1 cellular context compared by ENCODE assay signal in genomic region chrX:57951666-57952319, GRCh38.
TF ChIP-seq lines count a peak whose summit lies in the region.

No MANE protein-coding gene starts in this region.

TF ChIP-seq in HepG2, 621 proteins besides CTCF, POLR2A, EP300 and RAD21 (continued from another document):
- TF ChIP-seq ZHX1 (CRISPR knock-in tag; IDR thresholded peaks at IDR 0.05; ENCODE audit: low read depth) (no peak), MAFF (IDR thresholded peaks at IDR 0.05; ENCODE audit: low read depth, low read length) (no peak), ZNF414 (CRISPR knock-in tag; IDR thresholded peaks at IDR 0.05) (no peak), ATF3 (CRISPR knock-in tag; IDR thresholded peaks at IDR 0.05) (no peak), ZKSCAN8 (CRISPR knock-in tag; IDR thresholded peaks at IDR 0.05; ENCODE audit: borderline replicate concordance) (no peak), SP1 (IDR thresholded peaks at IDR 0.05) (no peak), SP1 (CRISPR knock-in tag; IDR thresholded peaks at IDR 0.05) (no peak), HINFP (CRISPR knock-in tag; IDR thresholded peaks at IDR 0.05; ENCODE audit: low read depth) (no peak), ZNF468 (CRISPR knock-in tag; IDR thresholded peaks at IDR 0.05) (no peak), HDAC6 (IDR thresholded peaks at IDR 0.05; ENCODE audit: low read depth, low read length) (no peak), ZNF451 (CRISPR knock-in tag; IDR thresholded peaks at IDR 0.05) (no peak), NCOR1 (IDR thresholded peaks at IDR 0.05; ENCODE audit: borderline replicate concordance, low read length) (no peak), LRRFIP1 (CRISPR knock-in tag; conservative IDR thresholded peaks at IDR 0.05) (no peak), ZNF280D (CRISPR knock-in tag; IDR thresholded peaks at IDR 0.05) (no peak), ZFYVE20 (CRISPR knock-in tag; IDR thresholded peaks at IDR 0.05; ENCODE audit: borderline replicate concordance, low read depth) (no peak)
